Comparison of ENCODE assay signal across 32 cellular contexts in genomic region chr19:15680478-15680877, GRCh38. TPM values are rescaled to one million over a fixed set of nuclear protein-coding genes. Genes with fewer than 3 reads are reported as not detected.
"Had no signal": no experiment of that assay in that cellular context is flagged by ENCODE, and none has a peak within 500 bp of the region (broad histone marks: within the 10 kb centered on the region; RNA-seq: fewer than 3 reads in every experiment).

No MANE protein-coding gene starts in this region.

- H3K9me3 Mint-ChIP-seq: activated naive CD8-positive, alpha-beta T cell treated with anti-CD3 and anti-CD28 coated beads, Interleukin-2, amount 10 ng/mL, durations not matched to agents 7 days and 5 days had no signal

- H3K4me3 ChIP-seq: ascending aorta, breast epithelium, cardiac muscle cell, colonic mucosa, gastrocnemius medialis, heart left ventricle had no signal

- H3K36me3 ChIP-seq: ascending aorta, breast epithelium, cardiac muscle cell, colonic mucosa, gastrocnemius medialis had no signal

- H3K4me1 Mint-ChIP-seq: activated CD4-positive, alpha-beta memory T cell treated with anti-CD3 and anti-CD28 coated beads, Interleukin-2, amount 10 ng/mL, durations not matched to agents 7 days and 5 days; activated CD4-positive, alpha-beta T cell treated with anti-CD3 and anti-CD28 coated beads, Interleukin-2, amount 10 ng/mL, durations not matched to agents 7 days and 5 days; activated naive CD4-positive, alpha-beta T cell treated with anti-CD3 and anti-CD28 coated beads, Interleukin-2, amount 10 ng/mL, durations not matched to agents 7 days and 5 days; activated naive CD8-positive, alpha-beta T cell treated with anti-CD3 and anti-CD28 coated beads, Interleukin-2, amount 10 ng/mL, durations not matched to agents 7 days and 5 days; brain; WTC11 had no signal

- H3K27ac Mint-ChIP-seq: activated CD4-positive, alpha-beta memory T cell treated with anti-CD3 and anti-CD28 coated beads, Interleukin-2, amount 10 ng/mL, durations not matched to agents 7 days and 5 days; activated CD4-positive, alpha-beta T cell treated with anti-CD3 and anti-CD28 coated beads, Interleukin-2, amount 10 ng/mL, durations not matched to agents 7 days and 5 days; activated naive CD4-positive, alpha-beta T cell treated with anti-CD3 and anti-CD28 coated beads, Interleukin-2, amount 10 ng/mL, durations not matched to agents 7 days and 5 days; activated naive CD4-positive, alpha-beta T cell treated with anti-CD3 and anti-CD28 coated beads, Interleukin-2, amount 50 U/mL, for 72 hours; activated naive CD8-positive, alpha-beta T cell treated with anti-CD3 and anti-CD28 coated beads, Interleukin-2, amount 10 ng/mL, durations not matched to agents 7 days and 5 days; activated T-cell treated with anti-CD3 and anti-CD28 coated beads, Interleukin-2, amount 50 U/mL, for 24 hours; activated T-cell treated with anti-CD3 and anti-CD28 coated beads, Interleukin-2, amount 50 U/mL, for 72 hours; T-helper 17 cell; WTC11 had no signal

- ATAC-seq: activated naive CD4-positive, alpha-beta T cell treated with anti-CD3 and anti-CD28 coated beads, Interleukin-2, amount 50 U/mL, for 72 hours; activated T-cell treated with anti-CD3 and anti-CD28 coated beads, Interleukin-2, amount 50 U/mL, for 72 hours; foreskin keratinocyte; gastrocnemius medialis; heart left ventricle; T-helper 17 cell; WTC11 had no signal

- H3K4me3 Mint-ChIP-seq: activated CD4-positive, alpha-beta memory T cell treated with anti-CD3 and anti-CD28 coated beads, Interleukin-2, amount 10 ng/mL, durations not matched to agents 7 days and 5 days; activated CD4-positive, alpha-beta T cell treated with anti-CD3 and anti-CD28 coated beads, Interleukin-2, amount 10 ng/mL, durations not matched to agents 7 days and 5 days; activated naive CD4-positive, alpha-beta T cell treated with anti-CD3 and anti-CD28 coated beads, Interleukin-2, amount 10 ng/mL, durations not matched to agents 7 days and 5 days; activated naive CD8-positive, alpha-beta T cell treated with anti-CD3 and anti-CD28 coated beads, Interleukin-2, amount 10 ng/mL, durations not matched to agents 7 days and 5 days; activated T-cell treated with anti-CD3 and anti-CD28 coated beads, Interleukin-2, amount 50 U/mL, for 24 hours; activated T-cell treated with anti-CD3 and anti-CD28 coated beads, Interleukin-2, amount 50 U/mL, for 72 hours; brain; T-helper 17 cell; WTC11 had no signal

- H3K9me3 ChIP-seq: ascending aorta, breast epithelium, colonic mucosa, gastrocnemius medialis, heart left ventricle had no signal

- H3K4me1 ChIP-seq: ascending aorta, breast epithelium, colonic mucosa, foreskin keratinocyte, gastrocnemius medialis, heart left ventricle had no signal

- H3K27me3 ChIP-seq: ascending aorta, breast epithelium, cardiac muscle cell, colonic mucosa, foreskin keratinocyte, gastrocnemius medialis, heart left ventricle had no signal

- H3K27ac ChIP-seq: ascending aorta, breast epithelium, cardiac muscle cell, colonic mucosa, foreskin keratinocyte, gastrocnemius medialis, heart left ventricle had no signal

- DNase-seq: activated CD4-positive, alpha-beta memory T cell treated with anti-CD3 and anti-CD28 coated beads, Interleukin-2, amount 10 ng/mL, durations not matched to agents 7 days and 5 days; activated CD4-positive, alpha-beta T cell treated with anti-CD3 and anti-CD28 coated beads for 1 hour; activated CD4-positive, alpha-beta T cell treated with anti-CD3 and anti-CD28 coated beads for 4 hours; activated CD4-positive, alpha-beta T cell treated with anti-CD3 and anti-CD28 coated beads, Interleukin-2, amount 10 ng/mL, durations not matched to agents 7 days and 5 days; activated CD4-positive, alpha-beta T cell treated with anti-CD3 and anti-CD28 coated beads, Interleukin-2, amount 50 U/mL, for 4 hours; activated CD8-positive, alpha-beta memory T cell treated with anti-CD3 and anti-CD28 coated beads, Interleukin-2, amount 50 U/mL, for 48 hours; activated gamma-delta T cell; activated naive CD4-positive, alpha-beta T cell; activated naive CD4-positive, alpha-beta T cell treated with anti-CD3 and anti-CD28 coated beads, Interleukin-2, amount 10 ng/mL, durations not matched to agents 7 days and 5 days; activated naive CD8-positive, alpha-beta T cell treated with anti-CD3 and anti-CD28 coated beads, Interleukin-2, amount 10 ng/mL, durations not matched to agents 7 days and 5 days; activated T-cell treated with anti-CD3 and anti-CD28 coated beads for 4 hours; activated T-cell treated with anti-CD3 and anti-CD28 coated beads, Interleukin-2, amount 50 U/mL, for 24 hours; activated T-cell treated with anti-CD3 and anti-CD28 coated beads, Interleukin-2, amount 50 U/mL, for 72 hours; central memory CD4-positive, alpha-beta T cell; cerebellar nuclear complex; colonic mucosa; effector CD8-positive, alpha-beta T cell; foreskin keratinocyte; gastrocnemius medialis; glutamatergic neuron; heart left ventricle; T-helper 1 cell; T-helper 17 cell had no signal

- H3K36me3 Mint-ChIP-seq: activated naive CD4-positive, alpha-beta T cell treated with anti-CD3 and anti-CD28 coated beads, Interleukin-2, amount 10 ng/mL, durations not matched to agents 7 days and 5 days; activated naive CD8-positive, alpha-beta T cell treated with anti-CD3 and anti-CD28 coated beads, Interleukin-2, amount 10 ng/mL, durations not matched to agents 7 days and 5 days; brain had no signal

- H3K27me3 Mint-ChIP-seq: activated CD4-positive, alpha-beta memory T cell treated with anti-CD3 and anti-CD28 coated beads, Interleukin-2, amount 10 ng/mL, durations not matched to agents 7 days and 5 days; activated CD4-positive, alpha-beta T cell treated with anti-CD3 and anti-CD28 coated beads, Interleukin-2, amount 10 ng/mL, durations not matched to agents 7 days and 5 days had no signal

RNA-seq across cellular contexts. Expression of gene CYP4F12, which starts 7.6 kb away (rescaled TPM):
- total RNA-seq: activated CD4-positive, alpha-beta memory T cell treated with anti-CD3 and anti-CD28 coated beads, Interleukin-2, amount 10 ng/mL, durations not matched to agents 7 days and 5 days; cardiac muscle cell; dermis microvascular lymphatic vessel endothelial cell; epithelial cell of proximal tubule; WTC11 had no signal

RNA-seq across cellular contexts. Expression of gene CYP4F3, which starts 39.8 kb away (rescaled TPM):
- total RNA-seq: activated naive CD8-positive, alpha-beta T cell treated with anti-CD3 and anti-CD28 coated beads, Interleukin-2, amount 10 ng/mL, durations not matched to agents 7 days and 5 days; ascending aorta; cardiac muscle cell; dermis microvascular lymphatic vessel endothelial cell; epithelial cell of proximal tubule had no signal

RNA-seq across cellular contexts. Expression of gene OR10H2, which starts 47.3 kb away (rescaled TPM):
- total RNA-seq: activated CD4-positive, alpha-beta memory T cell treated with anti-CD3 and anti-CD28 coated beads, Interleukin-2, amount 10 ng/mL, durations not matched to agents 7 days and 5 days; activated CD4-positive, alpha-beta T cell treated with anti-CD3 and anti-CD28 coated beads, Interleukin-2, amount 10 ng/mL, durations not matched to agents 7 days and 5 days; activated naive CD4-positive, alpha-beta T cell treated with anti-CD3 and anti-CD28 coated beads, Interleukin-2, amount 50 U/mL, for 72 hours; activated naive CD8-positive, alpha-beta T cell treated with anti-CD3 and anti-CD28 coated beads, Interleukin-2, amount 10 ng/mL, durations not matched to agents 7 days and 5 days; activated T-cell treated with anti-CD3 and anti-CD28 coated beads, Interleukin-2, amount 50 U/mL, for 72 hours; ascending aorta; breast epithelium; cardiac muscle cell; colonic mucosa; dermis microvascular lymphatic vessel endothelial cell; epithelial cell of proximal tubule; esophagus mucosa; foreskin keratinocyte; gastrocnemius medialis; heart left ventricle; T-helper 17 cell; WTC11 had no signal

RNA-seq across cellular contexts. Expression of gene OR10H3, which starts 57.3 kb away (rescaled TPM):
- total RNA-seq: activated CD4-positive, alpha-beta memory T cell treated with anti-CD3 and anti-CD28 coated beads, Interleukin-2, amount 10 ng/mL, durations not matched to agents 7 days and 5 days; activated CD4-positive, alpha-beta T cell treated with anti-CD3 and anti-CD28 coated beads, Interleukin-2, amount 10 ng/mL, durations not matched to agents 7 days and 5 days; activated naive CD4-positive, alpha-beta T cell treated with anti-CD3 and anti-CD28 coated beads, Interleukin-2, amount 50 U/mL, for 72 hours; activated naive CD8-positive, alpha-beta T cell treated with anti-CD3 and anti-CD28 coated beads, Interleukin-2, amount 10 ng/mL, durations not matched to agents 7 days and 5 days; activated T-cell treated with anti-CD3 and anti-CD28 coated beads, Interleukin-2, amount 50 U/mL, for 72 hours; ascending aorta; breast epithelium; cardiac muscle cell; colonic mucosa; dermis microvascular lymphatic vessel endothelial cell; epithelial cell of proximal tubule; esophagus mucosa; foreskin keratinocyte; gastrocnemius medialis; heart left ventricle; T-helper 17 cell; WTC11 had no signal
